In genomic region chr11:47398551-47398950, GRCh38 we compare ENCODE assay signal across 23 cellular contexts. TPM values are rescaled to one million over a fixed set of nuclear protein-coding genes. Genes with fewer than 3 reads are reported as not detected.
DNase-seq lines count a peak whose midpoint lies in the region; ATAC-seq, FAIRE-seq and TF ChIP-seq lines count a peak whose summit lies in the region.
"Had no signal": no experiment of that assay in that cellular context is flagged by ENCODE, and none has a peak within 500 bp of the region (broad histone marks: within the 10 kb centered on the region; RNA-seq: fewer than 3 reads in every experiment).

No MANE protein-coding gene starts in this region.

- H3K27ac ChIP-seq in CD4-positive, alpha-beta memory T cell (ENCODE audit: low read depth, low read length) = no peak overlapping the region
- H3K27ac ChIP-seq in K562 (ENCODE audit: extremely low read depth, low read depth, low read length) (no peak overlapping the region), gastrocnemius medialis (no peak overlapping the region), stomach (no peak overlapping the region)
- H3K27ac ChIP-seq: KMS-11, transverse colon, WERI-Rb-1 had no signal

- no peak overlapping the region for H3K4me2 ChIP-seq in K562 (ENCODE audit: insufficient read depth, low read length)
- H3K4me2 ChIP-seq: KMS-11 had no signal

- peak overlapping the region; percentile 63 to 83 (median 75) for H3K27ac Mint-ChIP-seq in CD4-positive, alpha-beta memory T cell
- peak overlapping the region; percentile 57 to 88 (median 83) for H3K27ac Mint-ChIP-seq in nephron

- no peak overlapping the region for H3K4me3 ChIP-seq in CD4-positive, alpha-beta memory T cell (ENCODE audit: low read length in 2 of 2)
- H3K4me3 ChIP-seq in K562 = no peak overlapping the region
- no peak overlapping the region for H3K4me3 ChIP-seq in gastrocnemius medialis
- no peak overlapping the region for H3K4me3 ChIP-seq in stomach
- H3K4me3 ChIP-seq: Peyer's patch, transverse colon had no signal

- H3K9me3 ChIP-seq in CD4-positive, alpha-beta memory T cell (ENCODE audit: control insufficient read depth in 1 of 2, low read length in 2 of 2) = no peaks in the 10 kb centered on the region
- H3K9me3 ChIP-seq in K562 (replicated peaks; ENCODE audit: control insufficient read depth, insufficient read depth, low read depth, low read length) (no peaks in the 10 kb centered on the region), gastrocnemius medialis (no peaks in the 10 kb centered on the region), stomach (no peaks in the 10 kb centered on the region)
- H3K9me3 ChIP-seq: Peyer's patch, transverse colon had no signal

- H3K36me3 Mint-ChIP-seq in CD4-positive, alpha-beta memory T cell = no peaks in the 10 kb centered on the region
- no peaks in the 10 kb centered on the region for H3K36me3 Mint-ChIP-seq in nephron (ENCODE audit: low read depth)
- H3K36me3 Mint-ChIP-seq: brain had no signal

- no peak for DNase-seq in CD4-positive, alpha-beta memory T cell
- DNase-seq in GM12892 (ENCODE audit: insufficient read length) (peak; percentile 2), K562 (ENCODE audit: extremely low read depth in 1 of 4, low spot score in 3 of 4) (no peak), gastrocnemius medialis (no peak), stomach (no peak)
- DNase-seq: activated naive CD4-positive, alpha-beta T cell treated with anti-CD3 and anti-CD28 coated beads, Interleukin-2, amount 50 U/mL, for 16 hours; NCI-H1105 treated with DMSO at 0.1 percent for 48 hours; NCI-H2171; NCI-H748 treated with DMSO at 0.1 percent for 48 hours; Peyer's patch; small intestine; stimulated activated naive CD4-positive, alpha-beta T cell; transverse colon; WERI-Rb-1 had no signal

- TF ChIP-seq EP300 in K562 (IDR thresholded peaks at IDR 0.05; ENCODE audit: low read length) = no peak
- TF ChIP-seq EP300 in stomach (IDR thresholded peaks at IDR 0.05) = no peak

- H3K27me3 Mint-ChIP-seq in CD4-positive, alpha-beta memory T cell = no peaks in the 10 kb centered on the region
- peaks cover 3% of the 10 kb centered on the region for H3K27me3 Mint-ChIP-seq in nephron (ENCODE audit: low read depth)

- H3K36me3 ChIP-seq in CD4-positive, alpha-beta memory T cell (ENCODE audit: insufficient read depth, low read length) = no peaks in the 10 kb centered on the region
- H3K36me3 ChIP-seq in K562 (ENCODE audit: control insufficient read depth, insufficient read depth, low read length) (no peaks in the 10 kb centered on the region), gastrocnemius medialis (no peaks in the 10 kb centered on the region), stomach (no peaks in the 10 kb centered on the region)
- H3K36me3 ChIP-seq: Peyer's patch, transverse colon, WERI-Rb-1 had no signal

- peaks cover 0 to 1% (median 0%) of the 10 kb centered on the region in 8 donors for H3K9me3 Mint-ChIP-seq in CD4-positive, alpha-beta memory T cell
- no peaks in the 10 kb centered on the region for H3K9me3 Mint-ChIP-seq in nephron
- H3K9me3 Mint-ChIP-seq: brain had no signal

- H3K27me3 ChIP-seq in CD4-positive, alpha-beta memory T cell (ENCODE audit: insufficient read depth, low read length) = no peaks in the 10 kb centered on the region
- no peaks in the 10 kb centered on the region for H3K27me3 ChIP-seq in K562 (ENCODE audit: control insufficient read depth in 2 of 2, insufficient read depth in 2 of 2, low read length in 2 of 2)
- H3K27me3 ChIP-seq in gastrocnemius medialis = no peaks in the 10 kb centered on the region
- H3K27me3 ChIP-seq in stomach = no peaks in the 10 kb centered on the region
- H3K27me3 ChIP-seq: Peyer's patch, transverse colon had no signal

- TF ChIP-seq POLR2A in GM12892 (IDR thresholded peaks at IDR 0.05; ENCODE audit: low read depth, low read length) = no peak
- no peak for TF ChIP-seq POLR2A in K562 (conservative IDR thresholded peaks at IDR 0.05)
- no peak for TF ChIP-seq POLR2A in gastrocnemius medialis (IDR thresholded peaks at IDR 0.05)
- no peak for TF ChIP-seq POLR2A in stomach (IDR thresholded peaks at IDR 0.05)

- FAIRE-seq in GM12892 (lab: Jason Lieb, UNC) = no peak
- no peak for FAIRE-seq in K562 (lab: Jason Lieb, UNC)
- FAIRE-seq: small intestine had no signal

- intact Hi-C loops in CD4-positive, alpha-beta memory T cell (cut with micrococcal nuclease) = no loop called here
- intact Hi-C loops in K562 (cut with micrococcal nuclease) (no loop called here), gastrocnemius medialis (cut with DNase I; ENCODE audit: low total_unique reads) (no loop called here), stomach (cut with DNase I; ENCODE audit: low total_unique reads) (no loop called here)

- no peak overlapping the region; the same call in 1 of the 2 replicates for H2AFZ ChIP-seq in K562 (ENCODE audit: low read depth, low read length)

- peaks cover 15 to 56% (median 37%) of the 10 kb centered on the region in 4 donors for H3K4me1 Mint-ChIP-seq in CD4-positive, alpha-beta memory T cell
- H3K4me1 Mint-ChIP-seq in nephron = peaks cover 20% of the 10 kb centered on the region

- no peaks in the 10 kb centered on the region for H3K9me1 ChIP-seq in K562 (ENCODE audit: control insufficient read depth, insufficient read depth, low read length)

- POLR2A ChIA-PET in CD4-positive, alpha-beta memory T cell (lab: Charles Lee; ENCODE audit: partially characterized antibody) = interaction anchor here (2.6 to 3.4 kb wide), 4 partner anchors 9 to 28 kb away, joined by 12 to 31 read pairs (median 15); partner anchors contain the start of genes PSMC3 and SLC39A13
- POLR2A ChIA-PET in K562 (lab: Yijun Ruan, JAX) = no interaction called here

- peak overlapping the region in 3 of 8 donors; percentile 46 to 81 (median 67) for H3K4me3 Mint-ChIP-seq in CD4-positive, alpha-beta memory T cell
- H3K4me3 Mint-ChIP-seq in nephron = peak overlapping the region; percentile 55 to 66 (median 58)

- 100% methylated on average over 1 of the region's 1 CpG for WGBS in K562 (ENCODE audit: insufficient coverage, low coverage, missing lambda C conversion rate)
- WGBS in stomach, 5 donors = 83 to 100% (median 88%) methylated on average over 1 of the region's 1 CpG

- TF ChIP-seq RAD21 in K562 (CRISPR knock-in tag; conservative IDR thresholded peaks at IDR 0.05 in 1 of 2, IDR thresholded peaks at IDR 0.05 in 1 of 2) = no peak

- H3K4me1 ChIP-seq in CD4-positive, alpha-beta memory T cell (ENCODE audit: insufficient read depth, low read length) = peaks cover 47% of the 10 kb centered on the region
- H3K4me1 ChIP-seq in K562 (replicated peaks in 1 of 2; ENCODE audit: control insufficient read depth in 2 of 2, insufficient read depth in 2 of 2, low read length in 2 of 2) = peaks cover 39 to 55% of the 10 kb centered on the region in 2 experiments
- H3K4me1 ChIP-seq in gastrocnemius medialis = peaks cover 1 to 12% of the 10 kb centered on the region in 2 donors
- peaks cover 17 to 25% (median 19%) of the 10 kb centered on the region in 4 donors for H3K4me1 ChIP-seq in stomach

- no peak for TF ChIP-seq CTCF in K562 (IDR thresholded peaks at IDR 0.05 in 2 of 3, conservative IDR thresholded peaks at IDR 0.05 in 1 of 3; ENCODE audit: insufficient read depth in 2 of 3, low read depth in 1 of 3, low read length in 3 of 3)
- TF ChIP-seq CTCF in nephron (IDR thresholded peaks at IDR 0.05; ENCODE audit: unreplicated experiment in 3 of 3) = no peak
- no peak for TF ChIP-seq CTCF in gastrocnemius medialis (IDR thresholded peaks at IDR 0.05 in 4 of 5, conservative IDR thresholded peaks at IDR 0.05 in 1 of 5)
- no peak for TF ChIP-seq CTCF in stomach (IDR thresholded peaks at IDR 0.05)

- in situ Hi-C loops in K562 (cut with MboI) = no loop called here
- in situ Hi-C loops in gastrocnemius medialis (cut with MboI; ENCODE audit: low sequenced_read_pairs in 4 of 4) = no loop called here

- no TSS peak for BruUV-seq in K562 (replicated peaks; lab: Mats Ljungman, UMichigan)

- H3K79me2 ChIP-seq in K562 (ENCODE audit: control insufficient read depth, insufficient read depth, low read length) = no peaks in the 10 kb centered on the region

- H4K20me1 ChIP-seq in K562 (replicated peaks; ENCODE audit: control insufficient read depth, insufficient read depth, low read length) = no peaks in the 10 kb centered on the region

- no peak for ATAC-seq in K562
- ATAC-seq in GM21723 (IDR thresholded peaks at IDR 0.05; ENCODE audit: unreplicated experiment) = no peak
- no peak for ATAC-seq in gastrocnemius medialis
- ATAC-seq: SK-N-SH treated with all-trans-retinoic acid at 6 μM for 48 hours had no signal

- H3K9ac ChIP-seq in K562 (ENCODE audit: insufficient read depth in 1 of 2, low read depth in 2 of 2, low read length in 2 of 2) = peak overlapping the region in 1 of 2 experiments; percentile 80; a peak in 2 of 4 replicates
- H3K9ac ChIP-seq: KMS-11 had no signal

- CTCF ChIA-PET in CD4-positive, alpha-beta memory T cell (lab: Charles Lee; ENCODE audit: partially characterized antibody) = interaction anchor here (1.4 to 10.3 kb wide), 5 partner anchors 10 to 25 kb away, joined by 3 to 149 read pairs (median 12); partner anchors contain the start of genes SLC39A13 and SPI1
- CTCF ChIA-PET in K562 (lab: Yijun Ruan, JAX; ENCODE audit: low intra/inter-chr PET ratio) = no interaction called here

RNA-seq across cellular contexts. Expression of gene SLC39A13, which starts 9.8 kb away (rescaled TPM):
- total RNA-seq in CD4-positive, alpha-beta memory T cell = 10 to 100 TPM; 63.6 to 68.3 TPM
- polyA plus RNA-seq in CD4-positive, alpha-beta memory T cell = 10 to 100 TPM; 22.3 to 33.6 TPM
- 7.0 TPM for polyA plus RNA-seq in GM12892 (2012; ENCODE audit: missing spikeins)
- total RNA-seq in K562 (2011; cell fraction: chromatin; rRNA removed; ENCODE audit: low replicate concordance) = 14.7 and 58.9 TPM in 2 replicates
- 52.1 and 58.4 TPM in 2 replicates for total RNA-seq in K562 (2011; cell fraction: nucleolus; rRNA removed)
- total RNA-seq in K562 (2011; cell fraction: nucleoplasm; rRNA removed) = 29.8 and 30.5 TPM in 2 replicates
- total RNA-seq in K562 (2014; rRNA removed) (9.5 and 14.0 TPM in 2 replicates), K562 (2014; rRNA removed; fragmentation: Illumina TruSeq; extraction: Trizol) (0.61 and 1.3 TPM in 2 replicates), K562 (2015; rRNA removed; fragmentation: Illumina TruSeq; extraction: Trizol) (3.2 TPM in 2 replicates), K562 (2021) (10.9 TPM in 2 replicates), gastrocnemius medialis (10 to 100 TPM; 16.8 to 48.9 (median 25.6) TPM), stomach (100 to 1,000 TPM in 1 of 5 donors, 10 to 100 TPM in 3, 1 to 10 TPM in 1; 7.0 to 158 (median 24.8) TPM)
- polyA plus RNA-seq in K562 (2011; rRNA removed) (6.7 and 10.2 TPM in 2 replicates), K562 (2014; fragmentation: Illumina TruSeq; extraction: Trizol) (2.8 and 7.3 TPM in 2 replicates), K562 (2014; fragmentation: Nextera tagmentation; extraction: Ambion mirVana) (under 1 TPM; 0.17 to 0.24 TPM), K562 (2014; rRNA removed) (14.4 and 15.9 TPM in 2 replicates), stomach (10 to 100 TPM; 21.7 to 33.6 (median 27.1) TPM)
- polyA plus RNA-seq in K562 (2011; cell fraction: cytosol; rRNA removed) = 11.1 and 20.7 TPM in 2 replicates
- 75.5 and 90.8 TPM in 2 replicates for polyA plus RNA-seq in K562 (2011; cell fraction: nucleus; rRNA removed)
- polyA plus RNA-seq in K562 (2012) = 7.4 and 23.7 TPM in 2 replicates
- polyA minus RNA-seq in K562 (2011; rRNA and poly(A)+ RNA removed) = 1.3 and 1.6 TPM in 2 replicates
- 3.2 and 7.4 TPM in 2 replicates for polyA minus RNA-seq in K562 (2011; cell fraction: cytosol; rRNA and poly(A)+ RNA removed)
- polyA minus RNA-seq in K562 (2011; cell fraction: nucleus; rRNA and poly(A)+ RNA removed) = 10.1 and 12.0 TPM in 2 replicates

RNA-seq across cellular contexts. Expression of gene SPI1, which starts 20.2 kb away (rescaled TPM):
- 1 to 10 TPM; 4.8 to 5.0 TPM for total RNA-seq in CD4-positive, alpha-beta memory T cell
- under 1 TPM in 1 of 2 donors, not detected in 1; 0.28 TPM for polyA plus RNA-seq in CD4-positive, alpha-beta memory T cell
- polyA plus RNA-seq in GM12892 (2012; ENCODE audit: missing spikeins) = 5.5 TPM
- 12.0 and 16.1 TPM in 2 replicates for total RNA-seq in K562 (2011; cell fraction: chromatin; rRNA removed; ENCODE audit: low replicate concordance)
- 11.0 and 11.2 TPM in 2 replicates for total RNA-seq in K562 (2011; cell fraction: nucleolus; rRNA removed)
- total RNA-seq in K562 (2011; cell fraction: nucleoplasm; rRNA removed) = 18.0 and 31.5 TPM in 2 replicates
- total RNA-seq in K562 (2014; rRNA removed) (23.4 and 32.6 TPM in 2 replicates), K562 (2014; rRNA removed; fragmentation: Illumina TruSeq; extraction: Trizol) (2.8 and 3.2 TPM in 2 replicates), K562 (2015; rRNA removed; fragmentation: Illumina TruSeq; extraction: Trizol) (10.3 and 12.5 TPM in 2 replicates), K562 (2021) (30.7 and 33.7 TPM in 2 replicates), gastrocnemius medialis (1 to 10 TPM in 3 of 4 donors, under 1 TPM in 1; 0.44 to 7.0 (median 4.2) TPM), stomach (1 to 10 TPM; 2.6 to 8.4 (median 7.0) TPM)
- polyA plus RNA-seq in K562 (2011; rRNA removed) (8.6 and 28.6 TPM in 2 replicates), K562 (2014; fragmentation: Illumina TruSeq; extraction: Trizol) (16.0 and 32.1 TPM in 2 replicates), K562 (2014; fragmentation: Nextera tagmentation; extraction: Ambion mirVana) (under 1 TPM; 0.10 to 0.11 TPM), K562 (2014; rRNA removed) (16.2 and 21.9 TPM in 2 replicates), stomach (10 to 100 TPM in 2 of 3 donors, 1 to 10 TPM in 1; 8.2 to 24.3 (median 15.3) TPM)
- 28.0 and 35.1 TPM in 2 replicates for polyA plus RNA-seq in K562 (2011; cell fraction: cytosol; rRNA removed)
- polyA plus RNA-seq in K562 (2011; cell fraction: nucleus; rRNA removed) = 24.3 and 25.6 TPM in 2 replicates
- polyA plus RNA-seq in K562 (2012) = 20.6 and 54.3 TPM in 2 replicates
- 21.0 and 25.6 TPM in 2 replicates for polyA minus RNA-seq in K562 (2011; rRNA and poly(A)+ RNA removed)
- polyA minus RNA-seq in K562 (2011; cell fraction: cytosol; rRNA and poly(A)+ RNA removed) = 22.7 and 32.9 TPM in 2 replicates
- polyA minus RNA-seq in K562 (2011; cell fraction: nucleus; rRNA and poly(A)+ RNA removed) = 6.5 and 12.0 TPM in 2 replicates
- total RNA-seq: activated CD8-positive, alpha-beta memory T cell treated with anti-CD3 and anti-CD28 coated beads for 36 hours; Daoy; kidney epithelial cell had no signal
- polyA plus RNA-seq: BJ had no signal

RNA-seq across cellular contexts. Expression of gene PSMC3, which starts 27.7 kb away (rescaled TPM):
- total RNA-seq in CD4-positive, alpha-beta memory T cell = 10 to 100 TPM; 53.9 to 59.6 TPM
- polyA plus RNA-seq in CD4-positive, alpha-beta memory T cell = 100 to 1,000 TPM; 114 to 152 TPM
- polyA plus RNA-seq in GM12892 (2012; ENCODE audit: missing spikeins) = 132 TPM
- total RNA-seq in K562 (2011; cell fraction: chromatin; rRNA removed; ENCODE audit: low replicate concordance) = 145 and 204 TPM in 2 replicates
- total RNA-seq in K562 (2011; cell fraction: nucleolus; rRNA removed) = 116 and 126 TPM in 2 replicates
- 96.6 and 141 TPM in 2 replicates for total RNA-seq in K562 (2011; cell fraction: nucleoplasm; rRNA removed)
- total RNA-seq in K562 (2014; rRNA removed) (222 and 237 TPM in 2 replicates), K562 (2014; rRNA removed; fragmentation: Illumina TruSeq; extraction: Trizol) (311 and 382 TPM in 2 replicates), K562 (2015; rRNA removed; fragmentation: Illumina TruSeq; extraction: Trizol) (292 and 301 TPM in 2 replicates), K562 (2021) (189 and 211 TPM in 2 replicates), gastrocnemius medialis (100 to 1,000 TPM; 243 to 350 (median 329) TPM), stomach (100 to 1,000 TPM in 2 of 5 donors, 10 to 100 TPM in 2, 1 to 10 TPM in 1; 8.1 to 147 (median 65.9) TPM)
- polyA plus RNA-seq in K562 (2011; rRNA removed) (126 and 240 TPM in 2 replicates), K562 (2014; fragmentation: Illumina TruSeq; extraction: Trizol) (324 and 393 TPM in 2 replicates), K562 (2014; fragmentation: Nextera tagmentation; extraction: Ambion mirVana) (10 to 100 TPM; 44.3 to 98.5 TPM), K562 (2014; rRNA removed) (262 and 265 TPM in 2 replicates), stomach (100 to 1,000 TPM; 143 to 175 (median 145) TPM)
- 134 and 180 TPM in 2 replicates for polyA plus RNA-seq in K562 (2011; cell fraction: cytosol; rRNA removed)
- polyA plus RNA-seq in K562 (2011; cell fraction: nucleus; rRNA removed) = 72.2 and 75.9 TPM in 2 replicates
- 229 and 337 TPM in 2 replicates for polyA plus RNA-seq in K562 (2012)
- polyA minus RNA-seq in K562 (2011; rRNA and poly(A)+ RNA removed) = 357 and 499 TPM in 2 replicates
- 72.6 and 83.1 TPM in 2 replicates for polyA minus RNA-seq in K562 (2011; cell fraction: cytosol; rRNA and poly(A)+ RNA removed)
- polyA minus RNA-seq in K562 (2011; cell fraction: nucleus; rRNA and poly(A)+ RNA removed) = 50.2 and 64.0 TPM in 2 replicates

RNA-seq across cellular contexts. Expression of gene MYBPC3, which starts 46.0 kb away (rescaled TPM):
- total RNA-seq in CD4-positive, alpha-beta memory T cell = not detected
- polyA plus RNA-seq in CD4-positive, alpha-beta memory T cell = not detected
- polyA plus RNA-seq in GM12892 (2012; ENCODE audit: missing spikeins) = not detected
- 0.12 TPM in 1 of 2 replicates, not detected in the other for total RNA-seq in K562 (2011; cell fraction: chromatin; rRNA removed; ENCODE audit: low replicate concordance)
- total RNA-seq in K562 (2011; cell fraction: nucleolus; rRNA removed) = 0.13 TPM in 1 of 2 replicates, not detected in the other
- 0.07 TPM in 1 of 2 replicates, not detected in the other for total RNA-seq in K562 (2011; cell fraction: nucleoplasm; rRNA removed)
- not detected in 2 replicates for total RNA-seq in K562 (2014; rRNA removed)
- total RNA-seq in K562 (2014; rRNA removed; fragmentation: Illumina TruSeq; extraction: Trizol) = not detected in 2 replicates
- not detected in 2 replicates for total RNA-seq in K562 (2015; rRNA removed; fragmentation: Illumina TruSeq; extraction: Trizol)
- total RNA-seq in K562 (2021) = not detected in 2 replicates
- polyA plus RNA-seq in K562 (2011; rRNA removed) = 0.07 TPM in 1 of 2 replicates, not detected in the other
- polyA plus RNA-seq in K562 (2011; cell fraction: cytosol; rRNA removed) = 0.03 and 0.04 TPM in 2 replicates
- 0.13 and 0.31 TPM in 2 replicates for polyA plus RNA-seq in K562 (2011; cell fraction: nucleus; rRNA removed)
- 0.06 TPM in 1 of 2 replicates, not detected in the other for polyA plus RNA-seq in K562 (2012)
- polyA plus RNA-seq in K562 (2014; fragmentation: Illumina TruSeq; extraction: Trizol) = not detected in 2 replicates
- not detected for polyA plus RNA-seq in K562 (2014; fragmentation: Nextera tagmentation; extraction: Ambion mirVana)
- 0.01 TPM in 1 of 2 replicates, not detected in the other for polyA plus RNA-seq in K562 (2014; rRNA removed)
- polyA minus RNA-seq in K562 (2011; rRNA and poly(A)+ RNA removed) = not detected in 2 replicates
- polyA minus RNA-seq in K562 (2011; cell fraction: cytosol; rRNA and poly(A)+ RNA removed) = not detected in 2 replicates
- polyA minus RNA-seq in K562 (2011; cell fraction: nucleus; rRNA and poly(A)+ RNA removed) = not detected in 2 replicates
- under 1 TPM in 1 of 4 donors, not detected in 3; 0.07 TPM for total RNA-seq in gastrocnemius medialis
- total RNA-seq in stomach = 10 to 100 TPM in 1 of 5 donors, under 1 TPM in 2, not detected in 2; 0.72 to 15.6 (median 0.73) TPM
- polyA plus RNA-seq in stomach = 1 to 10 TPM; 1.0 to 3.4 (median 2.1) TPM
- total RNA-seq: activated CD8-positive, alpha-beta memory T cell treated with anti-CD3 and anti-CD28 coated beads for 36 hours; Daoy; kidney epithelial cell; Peyer's patch; transverse colon had no signal
- polyA plus RNA-seq: BJ had no signal

RNA-seq across cellular contexts. Expression of gene RAPSN, which starts 50.4 kb away (rescaled TPM):
- total RNA-seq in CD4-positive, alpha-beta memory T cell = 1 to 10 TPM in 1 of 2 experiments, under 1 TPM in 1; 0.55 to 1.7 TPM
- not detected for polyA plus RNA-seq in CD4-positive, alpha-beta memory T cell
- polyA plus RNA-seq in GM12892 (2012; ENCODE audit: missing spikeins) = 0.59 TPM
- not detected in 2 replicates for total RNA-seq in K562 (2011; cell fraction: chromatin; rRNA removed; ENCODE audit: low replicate concordance)
- not detected in 2 replicates for total RNA-seq in K562 (2011; cell fraction: nucleolus; rRNA removed)
- not detected in 2 replicates for total RNA-seq in K562 (2011; cell fraction: nucleoplasm; rRNA removed)
- total RNA-seq in K562 (2014; rRNA removed) = not detected in 2 replicates
- not detected in 2 replicates for total RNA-seq in K562 (2014; rRNA removed; fragmentation: Illumina TruSeq; extraction: Trizol)
- 0.11 TPM in 1 of 2 replicates, not detected in the other for total RNA-seq in K562 (2015; rRNA removed; fragmentation: Illumina TruSeq; extraction: Trizol)
- total RNA-seq in K562 (2021) = 0.13 TPM in 1 of 2 replicates, not detected in the other
- polyA plus RNA-seq in K562 (2011; rRNA removed) = 0.06 TPM in 1 of 2 replicates, not detected in the other
- polyA plus RNA-seq in K562 (2011; cell fraction: cytosol; rRNA removed) = 0.04 TPM in 1 of 2 replicates, not detected in the other
- not detected in 2 replicates for polyA plus RNA-seq in K562 (2011; cell fraction: nucleus; rRNA removed)
- polyA plus RNA-seq in K562 (2012) = 0.14 TPM in 1 of 2 replicates, not detected in the other
- not detected in 2 replicates for polyA plus RNA-seq in K562 (2014; fragmentation: Illumina TruSeq; extraction: Trizol)
- not detected for polyA plus RNA-seq in K562 (2014; fragmentation: Nextera tagmentation; extraction: Ambion mirVana)
- not detected in 2 replicates for polyA plus RNA-seq in K562 (2014; rRNA removed)
- not detected in 2 replicates for polyA minus RNA-seq in K562 (2011; rRNA and poly(A)+ RNA removed)
- not detected in 2 replicates for polyA minus RNA-seq in K562 (2011; cell fraction: cytosol; rRNA and poly(A)+ RNA removed)
- not detected in 2 replicates for polyA minus RNA-seq in K562 (2011; cell fraction: nucleus; rRNA and poly(A)+ RNA removed)
- total RNA-seq in gastrocnemius medialis = 10 to 100 TPM; 48.9 to 68.6 (median 59.4) TPM
- total RNA-seq in stomach = 1 to 10 TPM in 2 of 5 donors, not detected in 3; 1.1 to 1.2 TPM
- polyA plus RNA-seq in stomach = under 1 TPM in 1 of 3 donors, not detected in 2; 0.20 TPM
- total RNA-seq: Daoy, transverse colon had no signal
